ENCODE assay signal across 14 cellular contexts in genomic region chr21:38930838-38931237, GRCh38.
DNase-seq lines count a peak whose midpoint lies in the region; ATAC-seq and TF ChIP-seq lines count a peak whose summit lies in the region.
"Had no signal": no experiment of that assay in that cellular context is flagged by ENCODE, and none has a peak within 500 bp of the region (broad histone marks: within the 10 kb centered on the region; RNA-seq: fewer than 3 reads in every experiment).

No MANE protein-coding gene starts in this region.

- H3K27ac Mint-ChIP-seq in activated T-cell treated with anti-CD3 and anti-CD28 coated beads, Interleukin-2, amount 50 U/mL, for 24 hours: no peak overlapping the region
- H3K27ac Mint-ChIP-seq: H9; stimulated activated effector memory CD8-positive, alpha-beta T cell treated with anti-CD3 and anti-CD28 coated beads, Interleukin-12 subunit alpha, Interleukin-12 subunit beta, amount 100 ng/mL, for 72 hours had no signal

- H3K9me3 Mint-ChIP-seq in activated T-cell treated with anti-CD3 and anti-CD28 coated beads, Interleukin-2, amount 50 U/mL, for 24 hours: no peaks in the 10 kb centered on the region
- H3K9me3 Mint-ChIP-seq: stimulated activated effector memory CD8-positive, alpha-beta T cell treated with anti-CD3 and anti-CD28 coated beads, Interleukin-12 subunit alpha, Interleukin-12 subunit beta, amount 100 ng/mL, for 72 hours had no signal

- peaks cover 2% of the 10 kb centered on the region for H3K4me1 Mint-ChIP-seq in activated T-cell treated with anti-CD3 and anti-CD28 coated beads, Interleukin-2, amount 50 U/mL, for 24 hours (ENCODE audit: low read depth)
- H3K4me1 Mint-ChIP-seq: H9; stimulated activated effector memory CD8-positive, alpha-beta T cell treated with anti-CD3 and anti-CD28 coated beads, Interleukin-12 subunit alpha, Interleukin-12 subunit beta, amount 100 ng/mL, for 72 hours had no signal

- H3K4me3 ChIP-seq in lower lobe of right lung (no peak overlapping the region), aorta (ENCODE audit: low read length in 2 of 2) (no peak overlapping the region), Karpas-422 (ENCODE audit: low read length) (no peak overlapping the region)

- peak; percentile 48 for DNase-seq in NK-92 treated with Interleukin-12 subunit alpha and Interleukin-12 subunit beta, amount 100 ng/mL, for 24 hours (lab: John Stamatoyannopoulos, UW)
- DNase-seq in NK-92 (lab: John Stamatoyannopoulos, UW; ENCODE audit: unreplicated experiment) (no peak), dedifferentiated amniotic fluid mesenchymal stem cell (ENCODE audit: extremely low spot score) (peak; percentile 30), lower lobe of right lung (no peak), aorta (no peak), NCI-H526 treated with DMSO at 0.1 percent for 48 hours (lab: John Stamatoyannopoulos, UW) (no peak), Karpas-422 (no peak)
- no peak for DNase-seq in activated T-cell treated with anti-CD3 and anti-CD28 coated beads, Interleukin-2, amount 50 U/mL, for 24 hours
- DNase-seq: activated T-cell treated with anti-CD3 and anti-CD28 coated beads for 4 hours; foreskin melanocyte; H9; stimulated activated CD4-positive, alpha-beta T cell treated with anti-CD3 and anti-CD28 coated beads, Interleukin-12 subunit alpha, Interleukin-12 subunit beta, amount 100 ng/mL, for 4 hours had no signal

- H3K36me3 ChIP-seq in lower lobe of right lung: no peaks in the 10 kb centered on the region
- no peaks in the 10 kb centered on the region for H3K36me3 ChIP-seq in aorta (ENCODE audit: control insufficient read depth in 1 of 2, insufficient read depth in 2 of 2, low read length in 1 of 2)
- H3K36me3 ChIP-seq in Karpas-422 (ENCODE audit: insufficient read depth, low read length): no peaks in the 10 kb centered on the region

- no peaks in the 10 kb centered on the region for H3K9me2 ChIP-seq in Karpas-422 (replicated peaks; ENCODE audit: insufficient read depth, low read length)

- H2AFZ ChIP-seq in Karpas-422 (ENCODE audit: low read length): no peak overlapping the region

- H3K79me2 ChIP-seq in Karpas-422 (ENCODE audit: low read length): no peaks in the 10 kb centered on the region

- no peak overlapping the region for H3K4me3 Mint-ChIP-seq in activated T-cell treated with anti-CD3 and anti-CD28 coated beads, Interleukin-2, amount 50 U/mL, for 24 hours
- H3K4me3 Mint-ChIP-seq: H9; stimulated activated effector memory CD8-positive, alpha-beta T cell treated with anti-CD3 and anti-CD28 coated beads, Interleukin-12 subunit alpha, Interleukin-12 subunit beta, amount 100 ng/mL, for 72 hours had no signal

- H3K27me3 Mint-ChIP-seq in activated T-cell treated with anti-CD3 and anti-CD28 coated beads, Interleukin-2, amount 50 U/mL, for 24 hours: peaks cover 8% of the 10 kb centered on the region

- H3K27me3 ChIP-seq in lower lobe of right lung (ENCODE audit: low read depth) (no peaks in the 10 kb centered on the region), aorta (ENCODE audit: control insufficient read depth in 1 of 2, insufficient read depth in 2 of 2, low read length in 1 of 2) (no peaks in the 10 kb centered on the region), Karpas-422 (ENCODE audit: low read length) (no peaks in the 10 kb centered on the region)

- no peak overlapping the region for H3K9ac ChIP-seq in Karpas-422 (ENCODE audit: low read length)

- peaks cover 36% of the 10 kb centered on the region for H3K4me1 ChIP-seq in lower lobe of right lung
- no peaks in the 10 kb centered on the region for H3K4me1 ChIP-seq in aorta (ENCODE audit: control insufficient read depth in 1 of 2, insufficient read depth in 2 of 2, low read length in 2 of 2)
- peaks cover 2% of the 10 kb centered on the region; the same call in 1 of the 2 replicates for H3K4me1 ChIP-seq in Karpas-422 (ENCODE audit: low read length)

- peak; percentile 84 to 86 for ATAC-seq in lower lobe of right lung
- peak; percentile 76 for ATAC-seq in aorta (ENCODE audit: low FRiP score)
- ATAC-seq: stimulated activated effector memory CD8-positive, alpha-beta T cell treated with anti-CD3 and anti-CD28 coated beads, Interleukin-12 subunit alpha, Interleukin-12 subunit beta, amount 100 ng/mL, for 72 hours had no signal

- H3K27ac ChIP-seq in lower lobe of right lung (peak overlapping the region; percentile 64), aorta (ENCODE audit: low read depth in 1 of 2, low read length in 2 of 2) (no peak overlapping the region), Karpas-422 (ENCODE audit: low read length) (no peak overlapping the region)
- H3K27ac ChIP-seq: 22Rv1 had no signal

- no peaks in the 10 kb centered on the region for H3K36me3 Mint-ChIP-seq in activated T-cell treated with anti-CD3 and anti-CD28 coated beads, Interleukin-2, amount 50 U/mL, for 24 hours (ENCODE audit: low read depth)
- H3K36me3 Mint-ChIP-seq: stimulated activated effector memory CD8-positive, alpha-beta T cell treated with anti-CD3 and anti-CD28 coated beads, Interleukin-12 subunit alpha, Interleukin-12 subunit beta, amount 100 ng/mL, for 72 hours had no signal

- H3K9me3 ChIP-seq in lower lobe of right lung (no peaks in the 10 kb centered on the region), aorta (ENCODE audit: control insufficient read depth, low read length) (no peaks in the 10 kb centered on the region), Karpas-422 (ENCODE audit: low read length) (no peaks in the 10 kb centered on the region)

- no peak overlapping the region for H3K4me2 ChIP-seq in Karpas-422 (ENCODE audit: low read depth, low read length, poor library complexity, severe bottlenecking)

- H4K20me1 ChIP-seq in Karpas-422 (ENCODE audit: insufficient read depth, low read depth, low read length): no peaks in the 10 kb centered on the region

- WGBS in aorta, 2 donors: 55 to 59% methylated on average over 3 of the region's 3 CpGs

- TF ChIP-seq CTCF in lower lobe of right lung (IDR thresholded peaks at IDR 0.05): no peak

- intact Hi-C loops in lower lobe of right lung (cut with DNase I) (no loop called here), aorta (cut with DNase I) (no loop called here)

Comparison
In these comparisons a context has a peak if more than half of its experiments do, and no peak if none do; other contexts are left out.
1. DNase-seq: peak in NK-92 treated with Interleukin-12 subunit alpha and Interleukin-12 subunit beta, amount 100 ng/mL, for 24 hours (single experiment) and dedifferentiated amniotic fluid mesenchymal stem cell (single experiment); none in NK-92 (single experiment), lower lobe of right lung (single experiment), aorta (0 of 2), NCI-H526 treated with DMSO at 0.1 percent for 48 hours (single experiment), activated T-cell treated with anti-CD3 and anti-CD28 coated beads, Interleukin-2, amount 50 U/mL, for 24 hours (single experiment) and Karpas-422 (single experiment).